ENCODE assay signal across 11 cellular contexts in genomic region chr1:40824591-40825429, GRCh38. TPM values are rescaled to one million over a fixed set of nuclear protein-coding genes. Genes with fewer than 3 reads are reported as not detected.
DNase-seq lines count a peak whose midpoint lies in the region; ATAC-seq, FAIRE-seq and TF ChIP-seq lines count a peak whose summit lies in the region.
"Had no signal": no experiment of that assay in that cellular context is flagged by ENCODE, and none has a peak within 500 bp of the region (broad histone marks: within the 10 kb centered on the region; RNA-seq: fewer than 3 reads in every experiment).

No MANE protein-coding gene starts in this region.

- peaks cover 23% of the 10 kb centered on the region for H3K4me1 ChIP-seq in SJSA1 (replicated peaks)

- FAIRE-seq in GM12891 (lab: Jason Lieb, UNC): peak; percentile 69
- FAIRE-seq: RCC 7860 had no signal

- TF ChIP-seq CTCF in fibroblast of mammary gland (conservative IDR thresholded peaks at IDR 0.05; ENCODE audit: control insufficient read depth, insufficient read depth, low read depth, low read length) (no peak), progenitor cell of endocrine pancreas (IDR thresholded peaks at IDR 0.05; ENCODE audit: unreplicated experiment) (no peak)

- no peaks in the 10 kb centered on the region for H3K27me3 Mint-ChIP-seq in progenitor cell of endocrine pancreas
- H3K27me3 Mint-ChIP-seq in activated T-helper 2 cell treated with anti-CD3 and anti-CD28 coated beads, Interferon-gamma antibody, Interleukin-2, Interleukin-4, amounts not matched to agents 10 μg/mL and 5 μg/mL and 100 μg/mL, durations not matched to agents 14 hours and 24 hours and 36 hours (ENCODE audit: low read depth): no peaks in the 10 kb centered on the region

- no peak for ATAC-seq in stimulated activated naive CD8-positive, alpha-beta T cell treated with anti-CD3 and anti-CD28 coated beads, Interleukin-15, Interleukin-2, amounts not matched to agents 100 U/mL and 50 U/mL, for 24 hours
- ATAC-seq in GM21528 (IDR thresholded peaks at IDR 0.05; ENCODE audit: low FRiP score, unreplicated experiment) (no peak), HG02588 (IDR thresholded peaks at IDR 0.05; ENCODE audit: unreplicated experiment) (no peak)
- ATAC-seq: mucosa of descending colon had no signal

- H3K36me3 ChIP-seq in SJSA1: no peaks in the 10 kb centered on the region

- DNase-seq in GM12891 (ENCODE audit: insufficient read length, low spot score) (no peak), SJSA1 (ENCODE audit: low read depth in 1 of 2, low spot score in 2 of 2) (peak in 1 of 2 experiments; percentile 79), fibroblast of mammary gland (ENCODE audit: low read depth) (peak; percentile 14), progenitor cell of endocrine pancreas (ENCODE audit: low spot score, unreplicated experiment) (no peak)
- DNase-seq in stimulated activated naive CD8-positive, alpha-beta T cell treated with anti-CD3 and anti-CD28 coated beads, Interleukin-15, Interleukin-2, amounts not matched to agents 100 U/mL and 50 U/mL, for 24 hours: no peak
- DNase-seq in activated T-helper 2 cell treated with anti-CD3 and anti-CD28 coated beads, Interferon-gamma antibody, Interleukin-2, Interleukin-4, amounts not matched to agents 10 μg/mL and 5 μg/mL and 100 μg/mL, durations not matched to agents 14 hours and 24 hours and 36 hours (ENCODE audit: low spot score): no peak
- DNase-seq: activated naive CD4-positive, alpha-beta T cell treated with anti-CD3 and anti-CD28 coated beads, Interleukin-2, amount 50 U/mL, for 16 hours had no signal

- H3K9me3 ChIP-seq in SJSA1 (replicated peaks): no peaks in the 10 kb centered on the region
- H3K9me3 ChIP-seq: mucosa of descending colon had no signal

- peak overlapping the region; percentile 54 for H3K27ac ChIP-seq in SJSA1

- intact Hi-C loops in activated T-helper 2 cell treated with anti-CD3 and anti-CD28 coated beads, Interferon-gamma antibody, Interleukin-2, Interleukin-4, amounts not matched to agents 10 μg/mL and 5 μg/mL and 100 μg/mL, durations not matched to agents 14 hours and 24 hours and 36 hours (cut with micrococcal nuclease): no loop called here

- H3K27me3 ChIP-seq in SJSA1 (replicated peaks): no peaks in the 10 kb centered on the region

- H3K27ac Mint-ChIP-seq in progenitor cell of endocrine pancreas: peak overlapping the region; percentile 95
- no peak overlapping the region for H3K27ac Mint-ChIP-seq in activated T-helper 2 cell treated with anti-CD3 and anti-CD28 coated beads, Interferon-gamma antibody, Interleukin-2, Interleukin-4, amounts not matched to agents 10 μg/mL and 5 μg/mL and 100 μg/mL, durations not matched to agents 14 hours and 24 hours and 36 hours

- peak overlapping the region; percentile 7 for H3K4me3 Mint-ChIP-seq in progenitor cell of endocrine pancreas (ENCODE audit: low read depth)
- no peak overlapping the region for H3K4me3 Mint-ChIP-seq in activated T-helper 2 cell treated with anti-CD3 and anti-CD28 coated beads, Interferon-gamma antibody, Interleukin-2, Interleukin-4, amounts not matched to agents 10 μg/mL and 5 μg/mL and 100 μg/mL, durations not matched to agents 14 hours and 24 hours and 36 hours (ENCODE audit: low read depth)

- TF ChIP-seq POLR2A in GM12891 (IDR thresholded peaks at IDR 0.05; ENCODE audit: low read depth, low read length): no peak

- H3K4me3 ChIP-seq in SJSA1 (no peak overlapping the region), fibroblast of mammary gland (ENCODE audit: control insufficient read depth, low read depth, low read length) (no peak overlapping the region)
- H3K4me3 ChIP-seq: mucosa of descending colon had no signal

- H3K4me1 Mint-ChIP-seq in progenitor cell of endocrine pancreas (ENCODE audit: low read depth): peaks cover 31% of the 10 kb centered on the region
- H3K4me1 Mint-ChIP-seq in activated T-helper 2 cell treated with anti-CD3 and anti-CD28 coated beads, Interferon-gamma antibody, Interleukin-2, Interleukin-4, amounts not matched to agents 10 μg/mL and 5 μg/mL and 100 μg/mL, durations not matched to agents 14 hours and 24 hours and 36 hours (ENCODE audit: low read depth): peaks cover 14% of the 10 kb centered on the region

- no peaks in the 10 kb centered on the region for H3K9me3 Mint-ChIP-seq in progenitor cell of endocrine pancreas (ENCODE audit: low read depth)
- H3K9me3 Mint-ChIP-seq in activated T-helper 2 cell treated with anti-CD3 and anti-CD28 coated beads, Interferon-gamma antibody, Interleukin-2, Interleukin-4, amounts not matched to agents 10 μg/mL and 5 μg/mL and 100 μg/mL, durations not matched to agents 14 hours and 24 hours and 36 hours: no peaks in the 10 kb centered on the region

- H3K36me3 Mint-ChIP-seq in progenitor cell of endocrine pancreas (ENCODE audit: insufficient read depth): no peaks in the 10 kb centered on the region
- no peaks in the 10 kb centered on the region for H3K36me3 Mint-ChIP-seq in activated T-helper 2 cell treated with anti-CD3 and anti-CD28 coated beads, Interferon-gamma antibody, Interleukin-2, Interleukin-4, amounts not matched to agents 10 μg/mL and 5 μg/mL and 100 μg/mL, durations not matched to agents 14 hours and 24 hours and 36 hours (ENCODE audit: low read depth)

TF ChIP-seq in GM12891, 5 proteins besides CTCF, POLR2A, EP300 and RAD21:
- TF ChIP-seq POLR2AphosphoS5 (IDR thresholded peaks at IDR 0.05; ENCODE audit: low read depth, low read length) (no peak), PAX5 (IDR thresholded peaks at IDR 0.05; ENCODE audit: insufficient read depth, low read length, severe bottlenecking) (no peak), TAF1 (IDR thresholded peaks at IDR 0.05; ENCODE audit: low read depth, low read length) (no peak), SPI1 (IDR thresholded peaks at IDR 0.05; ENCODE audit: low read depth, low read length) (no peak), POU2F2 (IDR thresholded peaks at IDR 0.05; ENCODE audit: low read depth, low read length) (no peak)
TF ChIP-seq in GM12891: peak in this region for 0.

RNA-seq across cellular contexts. Expression of gene CITED4, which starts 37.4 kb away (rescaled TPM):
- polyA plus RNA-seq in GM12891 (2012; ENCODE audit: low read depth, missing spikeins): not detected
- 1.2 and 4.8 TPM in 2 replicates for total RNA-seq in SJSA1 (2014; rRNA removed; shearing (Covaris generic))
- 27.8 and 30.8 TPM in 2 replicates for total RNA-seq in progenitor cell of endocrine pancreas
- total RNA-seq in activated T-helper 2 cell treated with anti-CD3 and anti-CD28 coated beads, Interferon-gamma antibody, Interleukin-2, Interleukin-4, amounts not matched to agents 10 μg/mL and 5 μg/mL and 100 μg/mL, durations not matched to agents 14 hours and 24 hours and 36 hours: 3.6 and 4.2 TPM in 2 replicates

RNA-seq across cellular contexts. Expression of gene KCNQ4, which starts 41.2 kb away (rescaled TPM):
- polyA plus RNA-seq in GM12891 (2012; ENCODE audit: low read depth, missing spikeins): 0.71 TPM
- total RNA-seq in SJSA1 (2014; rRNA removed; shearing (Covaris generic)): 0.05 TPM in 1 of 2 replicates, not detected in the other
- 0.67 and 0.73 TPM in 2 replicates for total RNA-seq in progenitor cell of endocrine pancreas
- 0.57 and 0.78 TPM in 2 replicates for total RNA-seq in activated T-helper 2 cell treated with anti-CD3 and anti-CD28 coated beads, Interferon-gamma antibody, Interleukin-2, Interleukin-4, amounts not matched to agents 10 μg/mL and 5 μg/mL and 100 μg/mL, durations not matched to agents 14 hours and 24 hours and 36 hours
